In the genomic region with DNA sequence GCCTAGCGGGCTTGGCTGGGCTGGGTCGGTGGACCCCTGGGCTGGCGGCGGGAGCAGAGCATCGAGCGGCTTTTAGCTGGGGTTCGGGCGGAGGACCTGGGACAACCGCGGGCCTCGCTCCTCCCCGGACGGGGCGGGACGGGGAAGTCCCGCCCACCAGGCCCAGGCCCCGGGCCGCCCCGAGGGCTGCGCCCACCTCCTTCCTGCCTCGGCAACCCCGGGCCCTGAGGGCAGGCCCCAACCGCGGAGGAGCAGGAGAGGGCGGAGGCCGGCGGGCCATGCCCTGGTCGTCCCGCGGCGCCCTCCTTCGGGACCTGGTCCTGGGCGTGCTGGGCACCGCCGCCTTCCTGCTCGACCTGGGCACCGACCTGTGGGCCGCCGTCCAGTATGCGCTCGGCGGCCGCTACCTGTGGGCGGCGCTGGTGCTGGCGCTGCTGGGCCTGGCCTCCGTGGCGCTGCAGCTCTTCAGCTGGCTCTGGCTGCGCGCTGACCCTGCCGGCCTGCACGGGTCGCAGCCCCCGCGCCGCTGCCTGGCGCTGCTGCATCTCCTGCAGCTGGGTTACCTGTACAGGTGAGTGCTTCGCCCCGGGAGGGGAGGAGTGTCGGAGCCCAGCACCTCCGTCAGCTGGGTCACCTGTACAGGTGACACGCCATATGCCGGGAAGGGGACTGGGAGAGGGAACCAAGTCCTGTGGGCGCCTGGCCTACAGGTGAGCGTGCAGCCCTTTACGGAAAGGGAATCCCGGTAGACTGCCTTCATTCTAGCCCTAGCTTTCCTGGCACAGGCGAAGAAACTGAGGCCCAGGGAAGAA, we compare ENCODE assay signal across 1 cellular context.
TF ChIP-seq lines count a peak whose summit lies in the region.

A gene with protein sequence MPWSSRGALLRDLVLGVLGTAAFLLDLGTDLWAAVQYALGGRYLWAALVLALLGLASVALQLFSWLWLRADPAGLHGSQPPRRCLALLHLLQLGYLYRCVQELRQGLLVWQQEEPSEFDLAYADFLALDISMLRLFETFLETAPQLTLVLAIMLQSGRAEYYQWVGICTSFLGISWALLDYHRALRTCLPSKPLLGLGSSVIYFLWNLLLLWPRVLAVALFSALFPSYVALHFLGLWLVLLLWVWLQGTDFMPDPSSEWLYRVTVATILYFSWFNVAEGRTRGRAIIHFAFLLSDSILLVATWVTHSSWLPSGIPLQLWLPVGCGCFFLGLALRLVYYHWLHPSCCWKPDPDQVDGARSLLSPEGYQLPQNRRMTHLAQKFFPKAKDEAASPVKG (plus strand): TSS at position 182 of the 812 bp plus-strand sequence. CDS start 97 bp downstream, at position 279.

TF ChIP-seq in GM12878, 131 proteins besides CTCF, POLR2A, EP300 and RAD21 (continued from another document and continues in another):
- TF ChIP-seq, protein P1, sequence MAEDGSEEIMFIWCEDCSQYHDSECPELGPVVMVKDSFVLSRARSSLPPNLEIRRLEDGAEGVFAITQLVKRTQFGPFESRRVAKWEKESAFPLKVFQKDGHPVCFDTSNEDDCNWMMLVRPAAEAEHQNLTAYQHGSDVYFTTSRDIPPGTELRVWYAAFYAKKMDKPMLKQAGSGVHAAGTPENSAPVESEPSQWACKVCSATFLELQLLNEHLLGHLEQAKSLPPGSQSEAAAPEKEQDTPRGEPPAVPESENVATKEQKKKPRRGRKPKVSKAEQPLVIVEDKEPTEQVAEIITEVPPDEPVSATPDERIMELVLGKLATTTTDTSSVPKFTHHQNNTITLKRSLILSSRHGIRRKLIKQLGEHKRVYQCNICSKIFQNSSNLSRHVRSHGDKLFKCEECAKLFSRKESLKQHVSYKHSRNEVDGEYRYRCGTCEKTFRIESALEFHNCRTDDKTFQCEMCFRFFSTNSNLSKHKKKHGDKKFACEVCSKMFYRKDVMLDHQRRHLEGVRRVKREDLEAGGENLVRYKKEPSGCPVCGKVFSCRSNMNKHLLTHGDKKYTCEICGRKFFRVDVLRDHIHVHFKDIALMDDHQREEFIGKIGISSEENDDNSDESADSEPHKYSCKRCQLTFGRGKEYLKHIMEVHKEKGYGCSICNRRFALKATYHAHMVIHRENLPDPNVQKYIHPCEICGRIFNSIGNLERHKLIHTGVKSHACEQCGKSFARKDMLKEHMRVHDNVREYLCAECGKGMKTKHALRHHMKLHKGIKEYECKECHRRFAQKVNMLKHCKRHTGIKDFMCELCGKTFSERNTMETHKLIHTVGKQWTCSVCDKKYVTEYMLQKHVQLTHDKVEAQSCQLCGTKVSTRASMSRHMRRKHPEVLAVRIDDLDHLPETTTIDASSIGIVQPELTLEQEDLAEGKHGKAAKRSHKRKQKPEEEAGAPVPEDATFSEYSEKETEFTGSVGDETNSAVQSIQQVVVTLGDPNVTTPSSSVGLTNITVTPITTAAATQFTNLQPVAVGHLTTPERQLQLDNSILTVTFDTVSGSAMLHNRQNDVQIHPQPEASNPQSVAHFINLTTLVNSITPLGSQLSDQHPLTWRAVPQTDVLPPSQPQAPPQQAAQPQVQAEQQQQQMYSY (CRISPR knock-in tag; IDR thresholded peaks at IDR 0.05) = no peak
- TF ChIP-seq CHD1 (IDR thresholded peaks at IDR 0.05; ENCODE audit: low read depth, low read length) (no peak), SMC3 (IDR thresholded peaks at IDR 0.05; ENCODE audit: borderline replicate concordance, low read length) (0 out of 2 replicates have a peak, but pooled peaks have one; percentile 5), MTA2 (IDR thresholded peaks at IDR 0.05; ENCODE audit: low read depth) (no peak), FOS (IDR thresholded peaks at IDR 0.05; ENCODE audit: borderline replicate concordance, extremely low read depth, insufficient read length) (no peak), JUNB (IDR thresholded peaks at IDR 0.05) (no peak), PAX8 (IDR thresholded peaks at IDR 0.05) (no peak), SPI1 (IDR thresholded peaks at IDR 0.05; ENCODE audit: borderline replicate concordance, insufficient read depth, low read depth, low read length) (no peak), CBX5 (IDR thresholded peaks at IDR 0.05; ENCODE audit: low read depth) (no peak), ZZZ3 (IDR thresholded peaks at IDR 0.05; ENCODE audit: control insufficient read depth, insufficient read length, low read depth) (no peak), EGR1 (IDR thresholded peaks at IDR 0.05; ENCODE audit: borderline replicate concordance in 1 of 2, low read depth in 2 of 2, low read length in 2 of 2) (no peak), NRF1 (conservative IDR thresholded peaks at IDR 0.05; ENCODE audit: low read depth, low read length) (no peak), PAX5 (IDR thresholded peaks at IDR 0.05; ENCODE audit: borderline replicate concordance, low read depth, low read length) (no peak), KDM1A (IDR thresholded peaks at IDR 0.05; ENCODE audit: borderline replicate concordance) (no peak), STAT1 (conservative IDR thresholded peaks at IDR 0.05) (no peak), GATAD2B (conservative IDR thresholded peaks at IDR 0.05; ENCODE audit: low read depth) (peak; percentile 87), SIN3A (IDR thresholded peaks at IDR 0.05; ENCODE audit: low read depth, low read length) (no peak), SREBF2 (IDR thresholded peaks at IDR 0.05; ENCODE audit: low read length) (no peak), ESRRA (IDR thresholded peaks at IDR 0.05; ENCODE audit: low read length) (no peak), NFIC (IDR thresholded peaks at IDR 0.05; ENCODE audit: low read depth, low read length) (no peak), CBX3 (IDR thresholded peaks at IDR 0.05; ENCODE audit: borderline replicate concordance, low read depth) (no peak), JUND (IDR thresholded peaks at IDR 0.05; ENCODE audit: low read depth, low read length) (no peak), TCF12 (IDR thresholded peaks at IDR 0.05; ENCODE audit: low read depth, low read length) (no peak), NR2F1 (conservative IDR thresholded peaks at IDR 0.05) (peak; percentile 86), BHLHE40 (IDR thresholded peaks at IDR 0.05; ENCODE audit: borderline replicate concordance in 1 of 2, low read depth in 2 of 2, low read length in 1 of 2) (peak in 1 of 2 experiments; percentile 44; a peak in 1 of 4 replicates), TARDBP (IDR thresholded peaks at IDR 0.05; ENCODE audit: borderline replicate concordance) (no peak), ATF7 (IDR thresholded peaks at IDR 0.05; ENCODE audit: low read depth) (no peak), CREB1 (IDR thresholded peaks at IDR 0.05; ENCODE audit: low read depth) (no peak), MYB (IDR thresholded peaks at IDR 0.05; ENCODE audit: borderline replicate concordance, low read depth, low read length) (no peak), MXI1 (IDR thresholded peaks at IDR 0.05; ENCODE audit: low read depth, low read length) (no peak), ZNF217 (IDR thresholded peaks at IDR 0.05) (peak; percentile 71)
- TF ChIP-seq, protein P2, sequence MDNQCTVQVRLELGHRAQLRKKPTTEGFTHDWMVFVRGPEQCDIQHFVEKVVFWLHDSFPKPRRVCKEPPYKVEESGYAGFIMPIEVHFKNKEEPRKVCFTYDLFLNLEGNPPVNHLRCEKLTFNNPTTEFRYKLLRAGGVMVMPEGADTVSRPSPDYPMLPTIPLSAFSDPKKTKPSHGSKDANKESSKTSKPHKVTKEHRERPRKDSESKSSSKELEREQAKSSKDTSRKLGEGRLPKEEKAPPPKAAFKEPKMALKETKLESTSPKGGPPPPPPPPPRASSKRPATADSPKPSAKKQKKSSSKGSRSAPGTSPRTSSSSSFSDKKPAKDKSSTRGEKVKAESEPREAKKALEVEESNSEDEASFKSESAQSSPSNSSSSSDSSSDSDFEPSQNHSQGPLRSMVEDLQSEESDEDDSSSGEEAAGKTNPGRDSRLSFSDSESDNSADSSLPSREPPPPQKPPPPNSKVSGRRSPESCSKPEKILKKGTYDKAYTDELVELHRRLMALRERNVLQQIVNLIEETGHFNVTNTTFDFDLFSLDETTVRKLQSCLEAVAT (IDR thresholded peaks at IDR 0.05) = no peak
- TF ChIP-seq, protein P3, sequence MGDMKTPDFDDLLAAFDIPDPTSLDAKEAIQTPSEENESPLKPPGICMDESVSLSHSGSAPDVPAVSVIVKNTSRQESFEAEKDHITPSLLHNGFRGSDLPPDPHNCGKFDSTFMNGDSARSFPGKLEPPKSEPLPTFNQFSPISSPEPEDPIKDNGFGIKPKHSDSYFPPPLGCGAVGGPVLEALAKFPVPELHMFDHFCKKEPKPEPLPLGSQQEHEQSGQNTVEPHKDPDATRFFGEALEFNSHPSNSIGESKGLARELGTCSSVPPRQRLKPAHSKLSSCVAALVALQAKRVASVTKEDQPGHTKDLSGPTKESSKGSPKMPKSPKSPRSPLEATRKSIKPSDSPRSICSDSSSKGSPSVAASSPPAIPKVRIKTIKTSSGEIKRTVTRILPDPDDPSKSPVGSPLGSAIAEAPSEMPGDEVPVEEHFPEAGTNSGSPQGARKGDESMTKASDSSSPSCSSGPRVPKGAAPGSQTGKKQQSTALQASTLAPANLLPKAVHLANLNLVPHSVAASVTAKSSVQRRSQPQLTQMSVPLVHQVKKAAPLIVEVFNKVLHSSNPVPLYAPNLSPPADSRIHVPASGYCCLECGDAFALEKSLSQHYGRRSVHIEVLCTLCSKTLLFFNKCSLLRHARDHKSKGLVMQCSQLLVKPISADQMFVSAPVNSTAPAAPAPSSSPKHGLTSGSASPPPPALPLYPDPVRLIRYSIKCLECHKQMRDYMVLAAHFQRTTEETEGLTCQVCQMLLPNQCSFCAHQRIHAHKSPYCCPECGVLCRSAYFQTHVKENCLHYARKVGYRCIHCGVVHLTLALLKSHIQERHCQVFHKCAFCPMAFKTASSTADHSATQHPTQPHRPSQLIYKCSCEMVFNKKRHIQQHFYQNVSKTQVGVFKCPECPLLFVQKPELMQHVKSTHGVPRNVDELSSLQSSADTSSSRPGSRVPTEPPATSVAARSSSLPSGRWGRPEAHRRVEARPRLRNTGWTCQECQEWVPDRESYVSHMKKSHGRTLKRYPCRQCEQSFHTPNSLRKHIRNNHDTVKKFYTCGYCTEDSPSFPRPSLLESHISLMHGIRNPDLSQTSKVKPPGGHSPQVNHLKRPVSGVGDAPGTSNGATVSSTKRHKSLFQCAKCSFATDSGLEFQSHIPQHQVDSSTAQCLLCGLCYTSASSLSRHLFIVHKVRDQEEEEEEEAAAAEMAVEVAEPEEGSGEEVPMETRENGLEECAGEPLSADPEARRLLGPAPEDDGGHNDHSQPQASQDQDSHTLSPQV (IDR thresholded peaks at IDR 0.05) = no peak
- TF ChIP-seq, protein P4, sequence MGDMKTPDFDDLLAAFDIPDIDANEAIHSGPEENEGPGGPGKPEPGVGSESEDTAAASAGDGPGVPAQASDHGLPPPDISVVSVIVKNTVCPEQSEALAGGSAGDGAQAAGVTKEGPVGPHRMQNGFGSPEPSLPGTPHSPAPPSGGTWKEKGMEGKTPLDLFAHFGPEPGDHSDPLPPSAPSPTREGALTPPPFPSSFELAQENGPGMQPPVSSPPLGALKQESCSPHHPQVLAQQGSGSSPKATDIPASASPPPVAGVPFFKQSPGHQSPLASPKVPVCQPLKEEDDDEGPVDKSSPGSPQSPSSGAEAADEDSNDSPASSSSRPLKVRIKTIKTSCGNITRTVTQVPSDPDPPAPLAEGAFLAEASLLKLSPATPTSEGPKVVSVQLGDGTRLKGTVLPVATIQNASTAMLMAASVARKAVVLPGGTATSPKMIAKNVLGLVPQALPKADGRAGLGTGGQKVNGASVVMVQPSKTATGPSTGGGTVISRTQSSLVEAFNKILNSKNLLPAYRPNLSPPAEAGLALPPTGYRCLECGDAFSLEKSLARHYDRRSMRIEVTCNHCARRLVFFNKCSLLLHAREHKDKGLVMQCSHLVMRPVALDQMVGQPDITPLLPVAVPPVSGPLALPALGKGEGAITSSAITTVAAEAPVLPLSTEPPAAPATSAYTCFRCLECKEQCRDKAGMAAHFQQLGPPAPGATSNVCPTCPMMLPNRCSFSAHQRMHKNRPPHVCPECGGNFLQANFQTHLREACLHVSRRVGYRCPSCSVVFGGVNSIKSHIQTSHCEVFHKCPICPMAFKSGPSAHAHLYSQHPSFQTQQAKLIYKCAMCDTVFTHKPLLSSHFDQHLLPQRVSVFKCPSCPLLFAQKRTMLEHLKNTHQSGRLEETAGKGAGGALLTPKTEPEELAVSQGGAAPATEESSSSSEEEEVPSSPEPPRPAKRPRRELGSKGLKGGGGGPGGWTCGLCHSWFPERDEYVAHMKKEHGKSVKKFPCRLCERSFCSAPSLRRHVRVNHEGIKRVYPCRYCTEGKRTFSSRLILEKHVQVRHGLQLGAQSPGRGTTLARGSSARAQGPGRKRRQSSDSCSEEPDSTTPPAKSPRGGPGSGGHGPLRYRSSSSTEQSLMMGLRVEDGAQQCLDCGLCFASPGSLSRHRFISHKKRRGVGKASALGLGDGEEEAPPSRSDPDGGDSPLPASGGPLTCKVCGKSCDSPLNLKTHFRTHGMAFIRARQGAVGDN (IDR thresholded peaks at IDR 0.05) = peak; percentile 69
- TF ChIP-seq, protein P5, sequence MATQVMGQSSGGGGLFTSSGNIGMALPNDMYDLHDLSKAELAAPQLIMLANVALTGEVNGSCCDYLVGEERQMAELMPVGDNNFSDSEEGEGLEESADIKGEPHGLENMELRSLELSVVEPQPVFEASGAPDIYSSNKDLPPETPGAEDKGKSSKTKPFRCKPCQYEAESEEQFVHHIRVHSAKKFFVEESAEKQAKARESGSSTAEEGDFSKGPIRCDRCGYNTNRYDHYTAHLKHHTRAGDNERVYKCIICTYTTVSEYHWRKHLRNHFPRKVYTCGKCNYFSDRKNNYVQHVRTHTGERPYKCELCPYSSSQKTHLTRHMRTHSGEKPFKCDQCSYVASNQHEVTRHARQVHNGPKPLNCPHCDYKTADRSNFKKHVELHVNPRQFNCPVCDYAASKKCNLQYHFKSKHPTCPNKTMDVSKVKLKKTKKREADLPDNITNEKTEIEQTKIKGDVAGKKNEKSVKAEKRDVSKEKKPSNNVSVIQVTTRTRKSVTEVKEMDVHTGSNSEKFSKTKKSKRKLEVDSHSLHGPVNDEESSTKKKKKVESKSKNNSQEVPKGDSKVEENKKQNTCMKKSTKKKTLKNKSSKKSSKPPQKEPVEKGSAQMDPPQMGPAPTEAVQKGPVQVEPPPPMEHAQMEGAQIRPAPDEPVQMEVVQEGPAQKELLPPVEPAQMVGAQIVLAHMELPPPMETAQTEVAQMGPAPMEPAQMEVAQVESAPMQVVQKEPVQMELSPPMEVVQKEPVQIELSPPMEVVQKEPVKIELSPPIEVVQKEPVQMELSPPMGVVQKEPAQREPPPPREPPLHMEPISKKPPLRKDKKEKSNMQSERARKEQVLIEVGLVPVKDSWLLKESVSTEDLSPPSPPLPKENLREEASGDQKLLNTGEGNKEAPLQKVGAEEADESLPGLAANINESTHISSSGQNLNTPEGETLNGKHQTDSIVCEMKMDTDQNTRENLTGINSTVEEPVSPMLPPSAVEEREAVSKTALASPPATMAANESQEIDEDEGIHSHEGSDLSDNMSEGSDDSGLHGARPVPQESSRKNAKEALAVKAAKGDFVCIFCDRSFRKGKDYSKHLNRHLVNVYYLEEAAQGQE (IDR thresholded peaks at IDR 0.05; ENCODE audit: low read depth, low read length) = no peak
- TF ChIP-seq, protein P6, sequence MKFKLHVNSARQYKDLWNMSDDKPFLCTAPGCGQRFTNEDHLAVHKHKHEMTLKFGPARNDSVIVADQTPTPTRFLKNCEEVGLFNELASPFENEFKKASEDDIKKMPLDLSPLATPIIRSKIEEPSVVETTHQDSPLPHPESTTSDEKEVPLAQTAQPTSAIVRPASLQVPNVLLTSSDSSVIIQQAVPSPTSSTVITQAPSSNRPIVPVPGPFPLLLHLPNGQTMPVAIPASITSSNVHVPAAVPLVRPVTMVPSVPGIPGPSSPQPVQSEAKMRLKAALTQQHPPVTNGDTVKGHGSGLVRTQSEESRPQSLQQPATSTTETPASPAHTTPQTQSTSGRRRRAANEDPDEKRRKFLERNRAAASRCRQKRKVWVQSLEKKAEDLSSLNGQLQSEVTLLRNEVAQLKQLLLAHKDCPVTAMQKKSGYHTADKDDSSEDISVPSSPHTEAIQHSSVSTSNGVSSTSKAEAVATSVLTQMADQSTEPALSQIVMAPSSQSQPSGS (IDR thresholded peaks at IDR 0.05; ENCODE audit: low read length) = no peak
